ENCODE assay signal across 18 cellular contexts in genomic region chr1:48114596-48115384, GRCh38.
DNase-seq lines count a peak whose midpoint lies in the region; ATAC-seq and TF ChIP-seq lines count a peak whose summit lies in the region.
"Had no signal": no experiment of that assay in that cellular context is flagged by ENCODE, and none has a peak within 500 bp of the region (broad histone marks: within the 10 kb centered on the region; RNA-seq: fewer than 3 reads in every experiment).

No MANE protein-coding gene starts in this region.

- H3K4me3 ChIP-seq in fibroblast of mammary gland (ENCODE audit: control insufficient read depth, low read depth, low read length): no peak overlapping the region
- H3K4me3 ChIP-seq: K562 had no signal

- peaks cover 0 to 4% of the 10 kb centered on the region in 2 donors for H3K4me1 Mint-ChIP-seq in natural killer cell treated with Interleukin-12 subunit alpha and Interleukin-12 subunit beta and Interleukin-15 and Interleukin-18, amount 100 ng/mL, for 72 hours (ENCODE audit: low read depth in 2 of 2)
- H3K4me1 Mint-ChIP-seq in natural killer cell (no peaks in the 10 kb centered on the region), nephron (peaks cover 6% of the 10 kb centered on the region)

- H3K27me3 Mint-ChIP-seq in natural killer cell treated with Interleukin-12 subunit alpha and Interleukin-12 subunit beta and Interleukin-15 and Interleukin-18, amount 100 ng/mL, for 72 hours: peaks cover 18 to 25% of the 10 kb centered on the region in 2 donors
- H3K27me3 Mint-ChIP-seq in natural killer cell (ENCODE audit: low read depth in 2 of 2) (peaks cover 12 to 21% of the 10 kb centered on the region in 2 donors), nephron (ENCODE audit: low read depth) (peaks cover 27% of the 10 kb centered on the region)

- intact Hi-C loops in natural killer cell (cut with micrococcal nuclease) (no loop called here), posterior cingulate gyrus (cut with DNase I) (no loop called here)

- H3K9me3 Mint-ChIP-seq in natural killer cell treated with Interleukin-12 subunit alpha and Interleukin-12 subunit beta and Interleukin-15 and Interleukin-18, amount 100 ng/mL, for 72 hours: no peaks in the 10 kb centered on the region
- H3K9me3 Mint-ChIP-seq in natural killer cell (no peaks in the 10 kb centered on the region), nephron (peaks cover 12% of the 10 kb centered on the region)

- H3K4me3 Mint-ChIP-seq in natural killer cell treated with Interleukin-12 subunit alpha and Interleukin-12 subunit beta and Interleukin-15 and Interleukin-18, amount 100 ng/mL, for 72 hours: no peak overlapping the region
- H3K4me3 Mint-ChIP-seq in natural killer cell (no peak overlapping the region), nephron (no peak overlapping the region)
- H3K4me3 Mint-ChIP-seq: CD14-positive monocyte had no signal

- TF ChIP-seq CTCF in natural killer cell (IDR thresholded peaks at IDR 0.05): no peak
- no peak for TF ChIP-seq CTCF in fibroblast of mammary gland (conservative IDR thresholded peaks at IDR 0.05; ENCODE audit: control insufficient read depth, insufficient read depth, low read depth, low read length)
- no peak for TF ChIP-seq CTCF in nephron (IDR thresholded peaks at IDR 0.05; ENCODE audit: unreplicated experiment in 3 of 3)

- H3K27ac Mint-ChIP-seq in natural killer cell treated with Interleukin-12 subunit alpha and Interleukin-12 subunit beta and Interleukin-15 and Interleukin-18, amount 100 ng/mL, for 72 hours: no peak overlapping the region
- H3K27ac Mint-ChIP-seq in natural killer cell (no peak overlapping the region), nephron (peak overlapping the region in 2 of 3 experiments; percentile 3 to 72)
- H3K27ac Mint-ChIP-seq: CD14-positive monocyte had no signal

- no peaks in the 10 kb centered on the region for H3K36me3 Mint-ChIP-seq in natural killer cell treated with Interleukin-12 subunit alpha and Interleukin-12 subunit beta and Interleukin-15 and Interleukin-18, amount 100 ng/mL, for 72 hours
- no peaks in the 10 kb centered on the region for H3K36me3 Mint-ChIP-seq in natural killer cell
- no peaks in the 10 kb centered on the region for H3K36me3 Mint-ChIP-seq in nephron (ENCODE audit: low read depth)
- H3K36me3 Mint-ChIP-seq: CD14-positive monocyte had no signal

- ATAC-seq in natural killer cell treated with Interleukin-12 subunit alpha and Interleukin-12 subunit beta and Interleukin-15 and Interleukin-18, amount 100 ng/mL, for 72 hours: peak; percentile 24 to 38
- ATAC-seq in natural killer cell: no peak
- no peak for ATAC-seq in GM19351 (IDR thresholded peaks at IDR 0.05; ENCODE audit: unreplicated experiment)
- ATAC-seq: K562, Panc1 had no signal

- DNase-seq in natural killer cell treated with Interleukin-12 subunit alpha and Interleukin-12 subunit beta and Interleukin-15 and Interleukin-18, amount 100 ng/mL, for 72 hours (ENCODE audit: low spot score): no peak
- DNase-seq in natural killer cell (no peak), fibroblast of mammary gland (ENCODE audit: low read depth) (peak; percentile 18), posterior cingulate gyrus (no peak), HuH-7 (ENCODE audit: low spot score) (no peak), GM19240 (ENCODE audit: insufficient read length, low spot score) (no peak)
- DNase-seq: COR-L47, DMS79 treated with DMSO at 0.1 percent for 48 hours, HCEC 1CT, NCI-H1092 treated with DMSO at 0.1 percent for 48 hours, NCI-H1694 treated with DMSO at 0.1 percent for 48 hours, NCI-H446, SHP77 had no signal

Comparison
In these comparisons a context has a peak if more than half of its experiments do, and no peak if none do; other contexts are left out.
1. ATAC-seq: peak in natural killer cell treated with Interleukin-12 subunit alpha and Interleukin-12 subunit beta and Interleukin-15 and Interleukin-18, amount 100 ng/mL, for 72 hours (2 of 2); none in natural killer cell (0 of 3) and GM19351 (single experiment).
2. H3K27ac Mint-ChIP-seq: peak in nephron (2 of 3); none in natural killer cell treated with Interleukin-12 subunit alpha and Interleukin-12 subunit beta and Interleukin-15 and Interleukin-18, amount 100 ng/mL, for 72 hours (0 of 2) and natural killer cell (0 of 2).